ENCODE assay signal across 23 cellular contexts in genomic region chr5:43273552-43273951, GRCh38.
"Had no signal": no experiment of that assay in that cellular context is flagged by ENCODE, and none has a peak within 500 bp of the region (broad histone marks: within the 10 kb centered on the region; RNA-seq: fewer than 3 reads in every experiment).

No MANE protein-coding gene starts in this region.

- H3K36me3 ChIP-seq: heart right ventricle, lower lobe of right lung, ovary, transverse colon, upper lobe of left lung had no signal

- H3K4me3 ChIP-seq: heart right ventricle, hepatocyte, lower lobe of right lung, ovary, skin epidermis, transverse colon, upper lobe of left lung had no signal

- H3K27ac Mint-ChIP-seq: natural killer cell; progenitor cell of endocrine pancreas; stimulated activated naive CD8-positive, alpha-beta T cell treated with anti-CD3 and anti-CD28 coated beads, Interleukin-15, Interleukin-2, amounts not matched to agents 100 ng/mL and 50 ng/mL, for 24 hours had no signal

- H3K27me3 ChIP-seq: heart right ventricle, hepatocyte, ovary, transverse colon, upper lobe of left lung had no signal

- FAIRE-seq: urothelium cell line had no signal

- DNase-seq: heart right ventricle; islet precursor cell; lower lobe of right lung; mesendoderm; naive B cell; natural killer cell; ovary; retina; right cardiac atrium; stimulated activated CD4-positive, alpha-beta T cell treated with anti-CD3 and anti-CD28 coated beads, Interleukin-12 subunit alpha, Interleukin-12 subunit beta, amount 100 ng/mL, for 4 hours; stimulated activated CD4-positive, alpha-beta T cell treated with anti-CD3 and anti-CD28 coated beads, Interleukin-15, amount 100 ng/mL, for 24 hours; stimulated activated CD4-positive, alpha-beta T cell treated with anti-CD3 and anti-CD28 coated beads, Interleukin-2, amount 100 ng/mL, for 24 hours; stimulated activated CD4-positive, alpha-beta T cell treated with anti-CD3 and anti-CD28 coated beads, Interleukin-4, amount 100 ng/mL, for 1 hour; stimulated activated naive CD4-positive, alpha-beta T cell; transverse colon had no signal

- H3K79me2 ChIP-seq: hepatocyte had no signal

- H3K4me1 ChIP-seq: transverse colon had no signal

- H3K4me3 Mint-ChIP-seq: mesothelial cell of epicardium; naive B cell; natural killer cell; stimulated activated naive CD8-positive, alpha-beta T cell treated with anti-CD3 and anti-CD28 coated beads, Interleukin-15, Interleukin-2, amounts not matched to agents 100 ng/mL and 50 ng/mL, for 24 hours had no signal

- H3K27ac ChIP-seq: heart right ventricle, hepatocyte, lower lobe of right lung, ovary, transverse colon had no signal

- ATAC-seq: heart right ventricle, natural killer cell, right cardiac atrium, sciatic nerve had no signal

- H2AFZ ChIP-seq: hepatocyte had no signal

- H3K36me3 Mint-ChIP-seq: natural killer cell had no signal

- H3K4me1 Mint-ChIP-seq: naive B cell, natural killer cell had no signal

- H3K9me3 ChIP-seq: lower lobe of right lung, ovary, transverse colon, upper lobe of left lung had no signal

- H3K9me3 Mint-ChIP-seq: natural killer cell had no signal
